In genomic region chr12:101779200-101779599, GRCh38 we compare ENCODE assay signal across 26 cellular contexts. TPM values are rescaled to one million over a fixed set of nuclear protein-coding genes. Genes with fewer than 3 reads are reported as not detected.
DNase-seq lines count a peak whose midpoint lies in the region; ATAC-seq and TF ChIP-seq lines count a peak whose summit lies in the region.
"Had no signal": no experiment of that assay in that cellular context is flagged by ENCODE, and none has a peak within 500 bp of the region (broad histone marks: within the 10 kb centered on the region; RNA-seq: fewer than 3 reads in every experiment).

No MANE protein-coding gene starts in this region.

- no peaks in the 10 kb centered on the region for H3K9me3 Mint-ChIP-seq in activated naive CD8-positive, alpha-beta T cell treated with anti-CD3 and anti-CD28 coated beads for 36 hours
- H3K9me3 Mint-ChIP-seq in activated naive CD8-positive, alpha-beta T cell treated with anti-CD3 and anti-CD28 coated beads, Interleukin-2, amount 50 U/mL, for 24 hours: no peaks in the 10 kb centered on the region
- H3K9me3 Mint-ChIP-seq in dendritic cell treated with granulocyte-macrophage colony-stimulating factor and Interleukin-4, amounts not matched to agents 40 ng/mL and 50 ng/mL, for 4 days: no peaks in the 10 kb centered on the region
- no peaks in the 10 kb centered on the region for H3K9me3 Mint-ChIP-seq in natural killer cell
- H3K9me3 Mint-ChIP-seq: CD8-positive, alpha-beta memory T cell; IgD-negative memory B cell had no signal

- H3K4me3 Mint-ChIP-seq in activated naive CD8-positive, alpha-beta T cell treated with anti-CD3 and anti-CD28 coated beads for 36 hours: no peak overlapping the region
- no peak overlapping the region for H3K4me3 Mint-ChIP-seq in activated naive CD8-positive, alpha-beta T cell treated with anti-CD3 and anti-CD28 coated beads, Interleukin-2, amount 50 U/mL, for 24 hours
- H3K4me3 Mint-ChIP-seq in dendritic cell treated with granulocyte-macrophage colony-stimulating factor and Interleukin-4, amounts not matched to agents 40 ng/mL and 50 ng/mL, for 4 days: no peak overlapping the region
- no peak overlapping the region for H3K4me3 Mint-ChIP-seq in natural killer cell
- H3K4me3 Mint-ChIP-seq: CD8-positive, alpha-beta memory T cell; IgD-negative memory B cell had no signal

- no peak for DNase-seq in activated naive CD8-positive, alpha-beta T cell treated with anti-CD3 and anti-CD28 coated beads for 36 hours
- no peak for DNase-seq in activated naive CD8-positive, alpha-beta T cell treated with anti-CD3 and anti-CD28 coated beads, Interleukin-2, amount 50 U/mL, for 24 hours
- DNase-seq in natural killer cell (no peak), ecto neural progenitor cell (ENCODE audit: low spot score) (no peak), middle frontal gyrus (ENCODE audit: extremely low spot score, low spot score) (no peak)
- DNase-seq: AML-193; C1 segment of cervical spinal cord; CD8-positive, alpha-beta memory T cell; DMS 273 treated with DMSO at 0.1 percent for 48 hours; DMS79; EL; GDM1; GOT3; HCEC 1CT; MM.1S; NCI-H2029; NCI-H446; NCI-H524 treated with DMSO at 0.1 percent for 48 hours; PC-9; RPMI8226; SHP77 had no signal

- peaks cover 17% of the 10 kb centered on the region for H3K36me3 Mint-ChIP-seq in activated naive CD8-positive, alpha-beta T cell treated with anti-CD3 and anti-CD28 coated beads for 36 hours
- peaks cover 26% of the 10 kb centered on the region for H3K36me3 Mint-ChIP-seq in activated naive CD8-positive, alpha-beta T cell treated with anti-CD3 and anti-CD28 coated beads, Interleukin-2, amount 50 U/mL, for 24 hours (ENCODE audit: low read depth)
- peaks cover 72% of the 10 kb centered on the region for H3K36me3 Mint-ChIP-seq in dendritic cell treated with granulocyte-macrophage colony-stimulating factor and Interleukin-4, amounts not matched to agents 40 ng/mL and 50 ng/mL, for 4 days (ENCODE audit: low read depth)
- no peaks in the 10 kb centered on the region for H3K36me3 Mint-ChIP-seq in natural killer cell

- ATAC-seq in activated naive CD8-positive, alpha-beta T cell treated with anti-CD3 and anti-CD28 coated beads, Interleukin-2, amount 50 U/mL, for 24 hours: no peak
- ATAC-seq in natural killer cell: no peak
- ATAC-seq in HG03460 (IDR thresholded peaks at IDR 0.05; ENCODE audit: unreplicated experiment): no peak
- ATAC-seq: A549, GM12878 had no signal

- TF ChIP-seq CTCF in natural killer cell (IDR thresholded peaks at IDR 0.05): no peak

- peaks cover 24% of the 10 kb centered on the region for H3K4me1 Mint-ChIP-seq in activated naive CD8-positive, alpha-beta T cell treated with anti-CD3 and anti-CD28 coated beads for 36 hours
- H3K4me1 Mint-ChIP-seq in activated naive CD8-positive, alpha-beta T cell treated with anti-CD3 and anti-CD28 coated beads, Interleukin-2, amount 50 U/mL, for 24 hours: peaks cover 39% of the 10 kb centered on the region
- H3K4me1 Mint-ChIP-seq in dendritic cell treated with granulocyte-macrophage colony-stimulating factor and Interleukin-4, amounts not matched to agents 40 ng/mL and 50 ng/mL, for 4 days (ENCODE audit: low read depth): peaks cover 61% of the 10 kb centered on the region
- H3K4me1 Mint-ChIP-seq in natural killer cell: peaks cover 33 to 56% of the 10 kb centered on the region in 2 donors

- intact Hi-C loops in dendritic cell treated with granulocyte-macrophage colony-stimulating factor and Interleukin-4, amounts not matched to agents 40 ng/mL and 50 ng/mL, for 4 days (cut with micrococcal nuclease): loop anchor here (10.0 kb wide), 1 partner anchor 136 kb away; no protein-coding TSS in a partner anchor
- intact Hi-C loops in natural killer cell (cut with micrococcal nuclease): no loop called here

- H3K27ac Mint-ChIP-seq in activated naive CD8-positive, alpha-beta T cell treated with anti-CD3 and anti-CD28 coated beads for 36 hours: peak overlapping the region; percentile 44
- H3K27ac Mint-ChIP-seq in activated naive CD8-positive, alpha-beta T cell treated with anti-CD3 and anti-CD28 coated beads, Interleukin-2, amount 50 U/mL, for 24 hours: no peak overlapping the region
- peak overlapping the region; percentile 32 for H3K27ac Mint-ChIP-seq in dendritic cell treated with granulocyte-macrophage colony-stimulating factor and Interleukin-4, amounts not matched to agents 40 ng/mL and 50 ng/mL, for 4 days
- H3K27ac Mint-ChIP-seq in natural killer cell: peak overlapping the region; percentile 50 to 54
- H3K27ac Mint-ChIP-seq: IgD-negative memory B cell had no signal

- H3K27me3 Mint-ChIP-seq in activated naive CD8-positive, alpha-beta T cell treated with anti-CD3 and anti-CD28 coated beads for 36 hours: no peaks in the 10 kb centered on the region
- no peaks in the 10 kb centered on the region for H3K27me3 Mint-ChIP-seq in activated naive CD8-positive, alpha-beta T cell treated with anti-CD3 and anti-CD28 coated beads, Interleukin-2, amount 50 U/mL, for 24 hours
- no peaks in the 10 kb centered on the region for H3K27me3 Mint-ChIP-seq in dendritic cell treated with granulocyte-macrophage colony-stimulating factor and Interleukin-4, amounts not matched to agents 40 ng/mL and 50 ng/mL, for 4 days
- no peaks in the 10 kb centered on the region for H3K27me3 Mint-ChIP-seq in natural killer cell (ENCODE audit: low read depth in 2 of 2)
- H3K27me3 Mint-ChIP-seq: CD8-positive, alpha-beta memory T cell; IgD-negative memory B cell had no signal

RNA-seq across cellular contexts. Expression of gene SYCP3, which starts 39.9 kb away (rescaled TPM):
- total RNA-seq in activated naive CD8-positive, alpha-beta T cell treated with anti-CD3 and anti-CD28 coated beads for 36 hours: under 1 TPM; 0.21 to 0.22 TPM
- total RNA-seq in natural killer cell: 1 to 10 TPM; 1.4 to 3.2 (median 2.4) TPM

RNA-seq across cellular contexts. Expression of gene GNPTAB, which starts 51.6 kb away (rescaled TPM):
- 10 to 100 TPM; 44.9 to 47.4 TPM for total RNA-seq in activated naive CD8-positive, alpha-beta T cell treated with anti-CD3 and anti-CD28 coated beads for 36 hours
- 100 to 1,000 TPM; 260 to 285 (median 262) TPM for total RNA-seq in natural killer cell

Comparison
In these comparisons a context has a peak if more than half of its experiments do, and no peak if none do; other contexts are left out.
1. RNA of gene GNPTAB, which starts 51.6 kb away (total RNA-seq): 260 to 285 TPM in natural killer cell; 44.9 to 47.4 TPM in activated naive CD8-positive, alpha-beta T cell treated with anti-CD3 and anti-CD28 coated beads for 36 hours; every median in the first group is over 4 times any median in the second.